Comparison of ENCODE assay signal across 8 cellular contexts in the genomic region with DNA sequence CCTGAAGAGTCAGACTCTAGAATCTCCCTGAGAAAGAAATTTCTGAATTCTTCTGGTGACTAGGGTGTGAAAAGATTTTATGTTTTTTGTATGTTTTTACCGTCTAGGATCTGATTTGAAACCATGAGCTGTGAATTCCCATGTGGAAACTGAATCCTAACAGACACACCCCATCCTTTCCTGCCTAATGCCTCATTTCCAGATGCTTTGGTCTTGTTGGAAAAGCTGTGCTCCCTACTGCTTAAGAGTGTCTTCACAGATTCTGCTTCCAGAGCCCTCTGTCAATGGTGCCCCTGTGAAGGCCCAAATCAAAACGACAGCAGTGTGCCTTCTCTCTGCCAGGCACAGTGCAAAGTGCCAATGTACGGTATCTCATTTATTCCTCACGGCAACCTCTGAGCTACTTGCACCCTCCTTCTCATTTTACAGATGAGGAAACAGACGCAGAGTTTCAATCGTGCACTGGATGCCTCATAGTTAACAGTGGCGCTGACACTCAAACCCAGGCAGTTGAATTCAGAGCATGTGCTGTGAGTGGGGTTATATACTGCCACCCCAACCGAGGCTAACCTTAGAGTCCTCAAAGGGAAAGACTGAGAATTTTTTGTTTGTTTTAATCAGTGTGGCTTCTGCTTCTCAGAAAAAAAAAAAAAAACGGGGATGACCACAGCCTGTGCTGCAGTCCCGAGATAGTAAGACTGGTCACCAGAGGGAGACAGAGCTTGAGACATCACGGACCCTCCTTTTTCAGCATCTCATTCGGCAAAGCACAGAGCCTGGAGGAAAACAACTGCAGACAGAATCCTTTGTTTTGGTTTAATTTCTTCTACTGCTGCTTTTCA.
DNase-seq lines count a peak whose midpoint lies in the region; ATAC-seq and TF ChIP-seq lines count a peak whose summit lies in the region.

No MANE protein-coding gene starts in this region.

- ATAC-seq in GM18498 (IDR thresholded peaks at IDR 0.05; ENCODE audit: unreplicated experiment) (peak; percentile 45), left lobe of liver (peak; percentile 69), HG02981 (IDR thresholded peaks at IDR 0.05; ENCODE audit: unreplicated experiment) (no peak)

- dilution Hi-C loops in mammary epithelial cell (cut with HindIII; ENCODE audit: low sequenced_read_pairs), result no loop called here

- 54% methylated on average over 11 of the region's 12 CpGs for WGBS in mammary epithelial cell (ENCODE audit: low coverage, missing lambda C conversion rate)

- TF ChIP-seq CTCF in mammary epithelial cell (conservative IDR thresholded peaks at IDR 0.05 in 1 of 2, IDR thresholded peaks at IDR 0.05 in 1 of 2; ENCODE audit: extremely low read depth in 1 of 2, insufficient read depth in 1 of 2, low read depth in 1 of 2, low read length in 2 of 2) (peak; percentile 49 to 62), vagina (IDR thresholded peaks at IDR 0.05) (peak in 2 of 3 experiments; percentile 33 to 55)

- in situ Hi-C loops in mammary epithelial cell (cut with MboI; ENCODE audit: low sequenced_read_pairs in 2 of 2), result loop anchor here (25.0 kb wide), 2 partner anchors 837 to 862 kb away; no protein-coding TSS in a partner anchor

- DNase-seq in NCI-H146 treated with DMSO at 0.1 percent for 48 hours (lab: John Stamatoyannopoulos, UW; ENCODE audit: unreplicated experiment) (peak; percentile 23), mammary epithelial cell (peak; percentile 30), left lobe of liver (ENCODE audit: low spot score) (no peak), vagina (ENCODE audit: extremely low spot score in 2 of 2) (no peak), GF-D8 (lab: John Stamatoyannopoulos, UW) (no peak)

- H2AFZ ChIP-seq in ACC112 (ENCODE audit: low read length, unreplicated experiment), result peak overlapping the region; percentile 85
- no peak overlapping the region for H2AFZ ChIP-seq in mammary epithelial cell (ENCODE audit: low read depth, low read length)

- H4K20me1 ChIP-seq in mammary epithelial cell (ENCODE audit: insufficient read depth, low read length), result no peaks in the 10 kb centered on the region

- intact Hi-C loops in mammary epithelial cell (cut with micrococcal nuclease), result loop anchor here (1.0 to 10.0 kb wide), 4 partner anchors 534 to 1112 kb away; partner anchors contain the start of gene PPIC
- intact Hi-C loops in vagina (cut with DNase I), result no loop called here

- no TSS peak for BruUV-seq in mammary epithelial cell (replicated peaks; lab: Mats Ljungman, UMichigan)

- H3K79me2 ChIP-seq in ACC112 (ENCODE audit: control insufficient read depth, insufficient read depth, low read length, unreplicated experiment), result no peaks in the 10 kb centered on the region
- H3K79me2 ChIP-seq in mammary epithelial cell (ENCODE audit: insufficient read depth, low read length), result no peaks in the 10 kb centered on the region

- peaks cover 4% of the 10 kb centered on the region for H3K4me1 ChIP-seq in ACC112 (ENCODE audit: control insufficient read depth, insufficient read depth, low read length, unreplicated experiment)
- no peaks in the 10 kb centered on the region for H3K4me1 ChIP-seq in mammary epithelial cell (ENCODE audit: insufficient read depth, low read length)
- H3K4me1 ChIP-seq in vagina, result peaks cover 18% of the 10 kb centered on the region

- TF ChIP-seq POLR2A in vagina (IDR thresholded peaks at IDR 0.05), result no peak

- no peaks in the 10 kb centered on the region for H3K27me3 ChIP-seq in ACC112 (ENCODE audit: insufficient read depth, low read length)
- H3K27me3 ChIP-seq in mammary epithelial cell (ENCODE audit: insufficient read depth, low read length), result no peaks in the 10 kb centered on the region
- H3K27me3 ChIP-seq in vagina, result no peaks in the 10 kb centered on the region

- H3K4me2 ChIP-seq in mammary epithelial cell (ENCODE audit: insufficient read depth, low read depth, low read length), result no peak overlapping the region

- no peaks in the 10 kb centered on the region for H3K36me3 ChIP-seq in ACC112 (ENCODE audit: insufficient read depth, low read length)
- no peaks in the 10 kb centered on the region for H3K36me3 ChIP-seq in mammary epithelial cell (ENCODE audit: insufficient read depth, low read length)
- H3K36me3 ChIP-seq in vagina, result no peaks in the 10 kb centered on the region

- CTCF ChIA-PET in mammary epithelial cell (lab: Charles Lee; ENCODE audit: low non-redundant PET), result interaction anchor here (0.8 kb wide), 1 partner anchor 748 kb away, joined by 7 read pairs; no protein-coding TSS in a partner anchor

- H3K9me3 ChIP-seq in mammary epithelial cell (replicated peaks; ENCODE audit: insufficient read depth, low read length), result no peaks in the 10 kb centered on the region
- no peaks in the 10 kb centered on the region for H3K9me3 ChIP-seq in vagina

- H3K27ac ChIP-seq in ACC112 (ENCODE audit: low read depth, low read length), result no peak overlapping the region
- no peak overlapping the region for H3K27ac ChIP-seq in mammary epithelial cell (ENCODE audit: insufficient read depth, low read depth, low read length)
- peak overlapping the region; percentile 8 for H3K27ac ChIP-seq in vagina

- peak overlapping the region; percentile 41 for H3K4me3 ChIP-seq in ACC112 (ENCODE audit: low read depth, low read length)
- H3K4me3 ChIP-seq in mammary epithelial cell (replicated peaks in 1 of 3; ENCODE audit: insufficient read depth in 1 of 3, low read depth in 2 of 3, low read length in 3 of 3), result no peak overlapping the region
- no peak overlapping the region for H3K4me3 ChIP-seq in vagina

- no peak overlapping the region for H3K9ac ChIP-seq in mammary epithelial cell (ENCODE audit: insufficient read depth, low read length)

Comparison
In these comparisons a context has a peak if more than half of its experiments do, and no peak if none do; other contexts are left out.
1. DNase-seq: peak in NCI-H146 treated with DMSO at 0.1 percent for 48 hours (single experiment) and mammary epithelial cell (single experiment); none in left lobe of liver (single experiment), vagina (0 of 2) and GF-D8 (single experiment).